23 cellular contexts compared by ENCODE assay signal in genomic region chr20:62706344-62706743, GRCh38. TPM values are rescaled to one million over a fixed set of nuclear protein-coding genes. Genes with fewer than 3 reads are reported as not detected.
"Had no signal": no experiment of that assay in that cellular context is flagged by ENCODE, and none has a peak within 500 bp of the region (broad histone marks: within the 10 kb centered on the region; RNA-seq: fewer than 3 reads in every experiment).

No MANE protein-coding gene starts in this region.

- H3K9me3 Mint-ChIP-seq: naive thymus-derived CD8-positive, alpha-beta T cell; nephron; neural crest cell; stimulated activated naive B cell treated with anti-CD40 and anti-IgM and Interleukin-4, amounts not matched to agents 10 μg/mL and 1 μg/mL and 100 μg/mL, for 72 hours had no signal

- H3K27me3 ChIP-seq: testis had no signal

- H3K4me2 ChIP-seq: smooth muscle cell had no signal

- H3K36me3 ChIP-seq: lower lobe of right lung, neutrophil, right lobe of liver, stomach, thyroid gland, transverse colon, upper lobe of left lung, vagina had no signal

- H3K4me3 Mint-ChIP-seq: neural crest cell; stimulated activated naive B cell treated with anti-CD40 and anti-IgM and Interleukin-4, amounts not matched to agents 10 μg/mL and 1 μg/mL and 100 μg/mL, for 72 hours had no signal

- H3K4me1 ChIP-seq: parathyroid adenoma, psoas muscle, right lobe of liver, testis had no signal

- H3K27ac ChIP-seq: lower lobe of right lung, neutrophil, parathyroid adenoma, psoas muscle, right lobe of liver, stomach, testis, thyroid gland, transverse colon, upper lobe of left lung, vagina had no signal

- DNase-seq: islet precursor cell; lower lobe of right lung; mammary epithelial cell; mesenchymal stem cell; naive thymus-derived CD8-positive, alpha-beta T cell; occipital lobe; psoas muscle; stimulated activated CD4-positive, alpha-beta T cell treated with anti-CD3 and anti-CD28 coated beads, Interleukin-2, amount 100 ng/mL, for 24 hours; stimulated activated CD4-positive, alpha-beta T cell treated with anti-CD3 and anti-CD28 coated beads, Interleukin-4, amount 100 ng/mL, for 1 hour; stimulated activated naive B cell treated with anti-CD40 and anti-IgM and Interleukin-4, amounts not matched to agents 10 μg/mL and 1 μg/mL and 100 μg/mL, for 72 hours; stimulated activated naive CD8-positive, alpha-beta T cell treated with anti-CD3 and anti-CD28 coated beads, Interleukin-15, Interleukin-2, amounts not matched to agents 100 U/mL and 50 U/mL, for 24 hours; stomach; testis; thyroid gland; transverse colon had no signal

- H3K27ac Mint-ChIP-seq: nephron; stimulated activated naive B cell treated with anti-CD40 and anti-IgM and Interleukin-4, amounts not matched to agents 10 μg/mL and 1 μg/mL and 100 μg/mL, for 72 hours had no signal

- H3K9me3 ChIP-seq: lower lobe of right lung, neutrophil, psoas muscle, right lobe of liver, stomach, testis, thyroid gland, transverse colon, upper lobe of left lung, vagina had no signal

- H3K4me3 ChIP-seq: lower lobe of right lung, psoas muscle, right lobe of liver, smooth muscle cell, stomach, testis, thyroid gland, transverse colon, upper lobe of left lung, vagina had no signal

- ATAC-seq: lower lobe of right lung; naive thymus-derived CD8-positive, alpha-beta T cell; psoas muscle; right lobe of liver; stimulated activated naive B cell treated with anti-CD40 and anti-IgM and Interleukin-4, amounts not matched to agents 10 μg/mL and 1 μg/mL and 100 μg/mL, for 72 hours; stimulated activated naive CD8-positive, alpha-beta T cell treated with anti-CD3 and anti-CD28 coated beads, Interleukin-15, Interleukin-2, amounts not matched to agents 100 U/mL and 50 U/mL, for 24 hours had no signal

- H3K4me1 Mint-ChIP-seq: neural crest cell had no signal

- H3K9ac ChIP-seq: parathyroid adenoma had no signal

- H3K36me3 Mint-ChIP-seq: naive thymus-derived CD8-positive, alpha-beta T cell had no signal

RNA-seq across cellular contexts. Expression of gene NTSR1, which starts 2.3 kb away (rescaled TPM):
- total RNA-seq: lower lobe of right lung; naive thymus-derived CD8-positive, alpha-beta T cell; neural crest cell had no signal
